Comparison of ENCODE assay signal across 28 cellular contexts in genomic region chr15:30041868-30042267, GRCh38. TPM values are rescaled to one million over a fixed set of nuclear protein-coding genes. Genes with fewer than 3 reads are reported as not detected.
DNase-seq lines count a peak whose midpoint lies in the region; FAIRE-seq and TF ChIP-seq lines count a peak whose summit lies in the region.
"Had no signal": no experiment of that assay in that cellular context is flagged by ENCODE, and none has a peak within 500 bp of the region (broad histone marks: within the 10 kb centered on the region; RNA-seq: fewer than 3 reads in every experiment).

No MANE protein-coding gene starts in this region.

- H3K79me2 ChIP-seq in H1 (ENCODE audit: control insufficient read depth in 1 of 2, insufficient read depth in 2 of 2, low read length in 2 of 2): no peaks in the 10 kb centered on the region

- no peaks in the 10 kb centered on the region for H3K27me3 ChIP-seq in H1 (replicated peaks in 1 of 4; ENCODE audit: control insufficient read depth in 3 of 4, extremely low read depth in 1 of 4, insufficient read depth in 3 of 4, low read length in 3 of 4)
- H3K27me3 ChIP-seq: BE2C had no signal

- H3K36me3 Mint-ChIP-seq in glutamatergic neuron (ENCODE audit: unreplicated experiment): no peaks in the 10 kb centered on the region
- H3K36me3 Mint-ChIP-seq: CD14-positive monocyte had no signal

- H3K23me2 ChIP-seq in H1 (ENCODE audit: low read depth, low read length): no peaks in the 10 kb centered on the region

- TF ChIP-seq EP300 in H1 (IDR thresholded peaks at IDR 0.05; ENCODE audit: borderline replicate concordance in 1 of 2, low read depth in 2 of 2, low read length in 2 of 2): no peak

- no peaks in the 10 kb centered on the region for H3K9me3 ChIP-seq in H1 (ENCODE audit: insufficient read depth in 2 of 2, low read depth in 1 of 2, low read length in 1 of 2)
- H3K9me3 ChIP-seq: BE2C had no signal

- H2BK20ac ChIP-seq in H1 (ENCODE audit: low read length): no peak overlapping the region

- no peak overlapping the region for H3K4ac ChIP-seq in H1 (replicated peaks; ENCODE audit: insufficient read length, low read depth, low read length)

- H3K9ac ChIP-seq in H1 (replicated peaks in 1 of 4; ENCODE audit: extremely low read depth in 1 of 4, low read depth in 3 of 4, low read length in 3 of 4): no peak overlapping the region

- H3K27ac Mint-ChIP-seq in glutamatergic neuron (ENCODE audit: unreplicated experiment): no peak overlapping the region
- H3K27ac Mint-ChIP-seq: CD14-positive monocyte; CD8-positive, alpha-beta memory T cell had no signal

- DNase-seq in SK-MEL-5 (ENCODE audit: low read depth, low spot score): peak; percentile 95
- no peak for DNase-seq in H1 (ENCODE audit: low read depth in 1 of 2, low spot score in 2 of 2)
- peak; percentile 37 for DNase-seq in midbrain (lab: John Stamatoyannopoulos, UW)
- DNase-seq in NCI-H510A treated with DMSO at 0.1 percent for 48 hours (lab: John Stamatoyannopoulos, UW): no peak
- DNase-seq in T1000 (lab: John Stamatoyannopoulos, UW): no peak
- DNase-seq in NCI-H2171 (lab: John Stamatoyannopoulos, UW): no peak
- DNase-seq in glutamatergic neuron: no peak
- DNase-seq: BE2C; Calu3; CD8-positive, alpha-beta memory T cell; DMS79 treated with DMSO at 0.1 percent for 48 hours; GF-D8; Karpas-422; NCI-H1092; NCI-H1417 treated with DMSO at 0.1 percent for 48 hours; NCI-H1694 treated with DMSO at 0.1 percent for 48 hours; NCI-H2081; NCI-H345; NCI-H526; PC-9; RPMI8226; SHP77 had no signal

- H3K27ac ChIP-seq in H1 (ENCODE audit: low read depth, low read length): no peak overlapping the region
- H3K27ac ChIP-seq: PC-9, SK-N-MC had no signal

- H3K23ac ChIP-seq in H1 (ENCODE audit: insufficient read length): no peak overlapping the region

- H3K4me3 ChIP-seq in H1 (ENCODE audit: extremely low read depth in 1 of 4, insufficient read depth in 2 of 4, low read depth in 3 of 4, low read length in 4 of 4): no peak overlapping the region
- H3K4me3 ChIP-seq: PC-9, SK-N-MC had no signal

- H4K8ac ChIP-seq in H1 (ENCODE audit: extremely low read depth, insufficient read depth, low read length): no peak overlapping the region

- H3K4me2 ChIP-seq in H1 (ENCODE audit: insufficient read depth in 1 of 2, low read depth in 2 of 2, low read length in 2 of 2): no peak overlapping the region
- H3K4me2 ChIP-seq: PC-9 had no signal

- H3K9me3 Mint-ChIP-seq in glutamatergic neuron (ENCODE audit: unreplicated experiment): peaks cover 3% of the 10 kb centered on the region

- peaks cover 0 to 6% (median 3%) of the 10 kb centered on the region in 4 experiments; a peak in 6 of 7 replicates for H3K4me1 ChIP-seq in H1 (replicated peaks in 1 of 4; ENCODE audit: control insufficient read depth in 3 of 4, insufficient read depth in 4 of 4, low read length in 3 of 4)

- peak overlapping the region; percentile 40; the same call in 1 of the 2 replicates for H2AFZ ChIP-seq in H1 (ENCODE audit: low read length)
- H2AFZ ChIP-seq: PC-9 had no signal

- no peak overlapping the region for H3K4me3 Mint-ChIP-seq in glutamatergic neuron (ENCODE audit: unreplicated experiment)
- H3K4me3 Mint-ChIP-seq: CD14-positive monocyte; CD8-positive, alpha-beta memory T cell had no signal

- no peak overlapping the region for H2BK15ac ChIP-seq in H1 (ENCODE audit: low read length)

- no peak overlapping the region for H2BK120ac ChIP-seq in H1 (replicated peaks; ENCODE audit: low read depth, low read length)

- H3K79me1 ChIP-seq in H1 (ENCODE audit: low read depth, low read length): no peaks in the 10 kb centered on the region

- CTCF ChIA-PET in H1 (lab: Charles Lee; ENCODE audit: partially characterized antibody): no interaction called here

- no peaks in the 10 kb centered on the region for H4K20me1 ChIP-seq in H1 (replicated peaks in 1 of 2; ENCODE audit: control insufficient read depth in 1 of 2, insufficient read depth in 2 of 2, low read length in 2 of 2)

- H2BK12ac ChIP-seq in H1 (ENCODE audit: low read depth, low read length): no peak overlapping the region

- FAIRE-seq in H1 (lab: Jason Lieb, UNC): no peak
- FAIRE-seq: GM12891, H54, HepG2 had no signal

- no peak overlapping the region for H4K5ac ChIP-seq in H1 (ENCODE audit: insufficient read length, low read depth, low read length)

- H3K4me1 Mint-ChIP-seq in glutamatergic neuron (ENCODE audit: low read depth, unreplicated experiment): peaks cover 7% of the 10 kb centered on the region
- H3K4me1 Mint-ChIP-seq: CD14-positive monocyte; CD8-positive, alpha-beta memory T cell had no signal

- TF ChIP-seq RAD21 in H1 (IDR thresholded peaks at IDR 0.05 in 1 of 2, conservative IDR thresholded peaks at IDR 0.05 in 1 of 2; ENCODE audit: low read depth in 2 of 2, low read length in 2 of 2): no peak

- WGBS in H1 (ENCODE audit: extremely low coverage in 1 of 2, insufficient coverage in 1 of 2, insufficient read length in 1 of 2, insufficient replicate concordance in 2 of 2, low coverage in 1 of 2, low lambda C conversion rate in 2 of 2, missing lambda C conversion rate in 1 of 2), 2 experiments: 88% methylated on average over 3 of the region's 3 CpGs; no CpG with 5 or more reads in 1 of the 2 experiments

- H2BK5ac ChIP-seq in H1 (ENCODE audit: low read depth, low read length): no peak overlapping the region

- H3K56ac ChIP-seq in H1 (replicated peaks; ENCODE audit: insufficient read length, low read depth, low read length): no peak overlapping the region

- H4K91ac ChIP-seq in H1 (replicated peaks; ENCODE audit: insufficient read length, low read length): no peak overlapping the region

- peaks cover 2% of the 10 kb centered on the region for H3K27me3 Mint-ChIP-seq in glutamatergic neuron (ENCODE audit: unreplicated experiment)

- TF ChIP-seq CTCF in H1 (IDR thresholded peaks at IDR 0.05; ENCODE audit: control extremely low read depth in 1 of 3, insufficient read depth in 1 of 3, low read depth in 1 of 3, low read length in 3 of 3) (no peak), glutamatergic neuron (IDR thresholded peaks at IDR 0.05; ENCODE audit: partially characterized antibody, unreplicated experiment) (no peak)

- in situ Hi-C loops in SK-MEL-5 (cut with HindIII; ENCODE audit: low pct_unique_long_range_greater_than_20kb, low sequenced_read_pairs): no loop called here

- no peaks in the 10 kb centered on the region for H3K36me3 ChIP-seq in H1 (ENCODE audit: control insufficient read depth in 2 of 4, insufficient read depth in 4 of 4, low read length in 3 of 4)
- H3K36me3 ChIP-seq: BE2C had no signal

- no peak for TF ChIP-seq POLR2A in H1 (IDR thresholded peaks at IDR 0.05; ENCODE audit: control extremely low read depth in 1 of 2, low read depth in 2 of 2, low read length in 2 of 2)

- no peak overlapping the region for H2AK5ac ChIP-seq in H1 (ENCODE audit: low read depth, low read length)

- POLR2A ChIA-PET in H1 (lab: Charles Lee; ENCODE audit: partially characterized antibody): no interaction called here

- H3K18ac ChIP-seq in H1 (ENCODE audit: extremely low read depth, low read length): no peak overlapping the region

- H3K14ac ChIP-seq in H1 (ENCODE audit: insufficient read length): no peak overlapping the region

TF ChIP-seq in H1, 55 proteins besides CTCF, POLR2A, EP300 and RAD21:
- no peak for TF ChIP-seq ZNF274 (IDR thresholded peaks at IDR 0.05; ENCODE audit: borderline replicate concordance, extremely low read depth, low read length)
- no peak for TF ChIP-seq KDM5A (IDR thresholded peaks at IDR 0.05; ENCODE audit: low read length)
- TF ChIP-seq FOSL1 (IDR thresholded peaks at IDR 0.05; ENCODE audit: insufficient read depth, low read depth, low read length): no peak
TF ChIP-seq in H1: peak in this region for 0.

RNA-seq across cellular contexts. Expression of gene GOLGA8J, which starts 40.9 kb away (rescaled TPM):
- total RNA-seq in SK-MEL-5 (2014; rRNA removed; shearing (Covaris generic)): 0.16 TPM in 1 of 2 replicates, not detected in the other
- not detected in 2 replicates for polyA plus RNA-seq in SK-MEL-5 (2015; cell fraction: cytosol; rRNA removed)
- not detected in 2 replicates for polyA plus RNA-seq in SK-MEL-5 (2015; cell fraction: nucleus; rRNA removed)
- total RNA-seq in H1 (2021; fragmentation: NEBNext Ultra II Directional; extraction: Animal tissue kit (Norgen Biotek cat#: 25700)): not detected in 2 replicates
- not detected in 2 replicates for polyA plus RNA-seq in H1 (2011; rRNA removed)
- 0.12 TPM for polyA plus RNA-seq in H1 (2011; cell fraction: cytosol; rRNA removed)
- not detected for polyA plus RNA-seq in H1 (2011; cell fraction: nucleus; rRNA removed)
- polyA plus RNA-seq in H1 (2012, experiment 1 of 2): 0.23 TPM in 1 of 4 replicates, not detected in the others
- not detected for polyA plus RNA-seq in H1 (2012, experiment 2 of 2)
- polyA plus RNA-seq in H1 (2013, experiment 1 of 2): 0.06 TPM
- 0.06 TPM for polyA plus RNA-seq in H1 (2013, experiment 2 of 2)
- polyA minus RNA-seq in H1 (2011; rRNA and poly(A)+ RNA removed): 0.25 and 0.44 TPM in 2 replicates
- polyA minus RNA-seq in H1 (2011; cell fraction: cytosol; rRNA and poly(A)+ RNA removed): not detected
- not detected for polyA minus RNA-seq in H1 (2011; cell fraction: nucleus; rRNA and poly(A)+ RNA removed)
- total RNA-seq in glutamatergic neuron (ENCODE audit: unreplicated experiment): not detected
- total RNA-seq: Calu3, HepG2, HT-29, PC-9 had no signal
- polyA plus RNA-seq: CD14-positive monocyte; CD8-positive, alpha-beta memory T cell had no signal

Comparison
In these comparisons a context has a peak if more than half of its experiments do, and no peak if none do; other contexts are left out.
1. DNase-seq: peak in SK-MEL-5 (single experiment) and midbrain (single experiment); none in H1 (0 of 2), NCI-H510A treated with DMSO at 0.1 percent for 48 hours (single experiment), T1000 (single experiment), NCI-H2171 (single experiment) and glutamatergic neuron (single experiment).